Comparison of ENCODE assay signal across 24 cellular contexts in the genomic region with DNA sequence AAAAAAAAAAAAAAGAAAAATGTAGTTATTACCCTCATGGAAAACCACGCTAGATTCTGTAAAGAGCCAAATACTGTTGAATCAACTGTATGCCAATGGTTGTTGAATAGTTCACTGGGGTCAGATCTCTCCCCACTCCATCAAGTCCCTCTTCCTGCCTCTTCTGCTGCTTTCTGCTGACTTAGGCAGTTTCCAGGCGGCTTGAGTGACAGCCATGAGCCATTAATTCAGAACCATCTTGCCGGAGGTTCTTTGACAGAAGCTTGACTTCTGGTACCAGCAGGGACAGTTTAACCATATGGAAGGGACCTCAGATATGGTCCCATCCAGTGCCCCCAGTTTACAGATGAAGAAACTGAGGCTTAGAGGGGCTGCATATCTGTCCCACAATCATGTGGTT. TPM values are rescaled to one million over a fixed set of nuclear protein-coding genes. Genes with fewer than 3 reads are reported as not detected.
"Had no signal": no experiment of that assay in that cellular context is flagged by ENCODE, and none has a peak within 500 bp of the region (broad histone marks: within the 10 kb centered on the region; RNA-seq: fewer than 3 reads in every experiment).

No MANE protein-coding gene starts in this region.

- H3K9me3 Mint-ChIP-seq: mesothelial cell of epicardium; naive B cell; naive thymus-derived CD8-positive, alpha-beta T cell had no signal

- H3K4me1 Mint-ChIP-seq: mesothelial cell of epicardium; naive B cell; naive thymus-derived CD8-positive, alpha-beta T cell had no signal

- H3K4me3 ChIP-seq: coronary artery, dorsolateral prefrontal cortex, esophagus muscularis mucosa, heart right ventricle, left lung, lower lobe of right lung, mucosa of descending colon had no signal

- H3K4me3 Mint-ChIP-seq: mesothelial cell of epicardium; naive thymus-derived CD8-positive, alpha-beta T cell had no signal

- ATAC-seq: foreskin keratinocyte; heart right ventricle; left cardiac atrium; left lung; left ventricle myocardium superior; lower lobe of right lung; mucosa of descending colon; naive thymus-derived CD8-positive, alpha-beta T cell had no signal

- H3K27ac Mint-ChIP-seq: mesothelial cell of epicardium; naive B cell; naive thymus-derived CD8-positive, alpha-beta T cell had no signal

- FAIRE-seq: endothelial cell of umbilical vein, frontal cortex, islet of Langerhans, keratinocyte had no signal

- H3K4me1 ChIP-seq: esophagus muscularis mucosa, foreskin keratinocyte, heart right ventricle, left lung, lower lobe of right lung had no signal

- H3K27ac ChIP-seq: coronary artery, dorsolateral prefrontal cortex, esophagus muscularis mucosa, foreskin keratinocyte, heart right ventricle, left lung, lower lobe of right lung had no signal

- DNase-seq: dermis blood vessel endothelial cell; dorsolateral prefrontal cortex; effector CD4-positive, alpha-beta T cell; effector memory CD4-positive, alpha-beta T cell; foreskin keratinocyte; glutamatergic neuron; head of caudate nucleus; heart right ventricle; hippocampal formation; left cardiac atrium; left lung; left ventricle myocardium superior; lower lobe of right lung; mesenchymal stem cell; mucosa of descending colon; naive B cell; naive thymus-derived CD8-positive, alpha-beta T cell had no signal

- H3K9me3 ChIP-seq: esophagus muscularis mucosa, heart right ventricle, left lung, lower lobe of right lung, mucosa of descending colon had no signal

- H3K36me3 Mint-ChIP-seq: mesothelial cell of epicardium; naive B cell; naive thymus-derived CD8-positive, alpha-beta T cell had no signal

- H3K36me3 ChIP-seq: esophagus muscularis mucosa, heart right ventricle, left lung, lower lobe of right lung had no signal

- H3K27me3 ChIP-seq: dorsolateral prefrontal cortex, heart right ventricle, left lung had no signal

RNA-seq across cellular contexts. Expression of gene TSPAN11, which starts 34.5 kb away (rescaled TPM):
- total RNA-seq: foreskin keratinocyte; naive thymus-derived CD8-positive, alpha-beta T cell had no signal
- polyA plus RNA-seq: keratinocyte; naive thymus-derived CD8-positive, alpha-beta T cell had no signal
